Comparison of ENCODE assay signal across 9 cellular contexts in the genomic region with DNA sequence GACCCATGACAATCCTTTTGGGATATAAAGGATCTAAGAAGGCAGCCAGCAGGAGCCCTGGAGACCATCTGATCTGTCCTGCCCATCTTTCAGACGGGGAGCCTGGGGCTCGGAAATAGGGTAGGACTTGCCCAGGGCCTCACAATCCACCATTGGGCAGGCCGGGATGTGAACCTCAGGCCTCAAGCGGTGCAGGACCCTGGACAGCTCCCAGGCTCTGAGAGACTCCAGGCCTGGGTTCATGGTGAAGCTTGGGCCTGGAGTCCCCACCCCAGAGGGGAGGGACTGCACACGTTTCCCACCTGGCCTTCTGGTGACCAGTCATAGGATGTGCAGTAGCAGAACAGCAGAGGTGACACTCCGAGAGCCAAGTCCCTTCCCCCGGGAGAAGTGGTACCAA. TPM values are rescaled to one million over a fixed set of nuclear protein-coding genes. Genes with fewer than 3 reads are reported as not detected.
DNase-seq lines count a peak whose midpoint lies in the region; ATAC-seq and TF ChIP-seq lines count a peak whose summit lies in the region.
"Had no signal": no experiment of that assay in that cellular context is flagged by ENCODE, and none has a peak within 500 bp of the region (broad histone marks: within the 10 kb centered on the region; RNA-seq: fewer than 3 reads in every experiment).

No MANE protein-coding gene starts in this region.

- H3K23ac ChIP-seq in neuronal stem cell (ENCODE audit: low read depth, low read length, poor library complexity): no peak overlapping the region

- no peak overlapping the region for H2AFZ ChIP-seq in neuronal stem cell (ENCODE audit: low read length)

- DNase-seq in H7 (peak; percentile 92), NCI-H226 (peak; percentile 27), cardiac fibroblast (ENCODE audit: low read depth in 2 of 2) (peak; percentile 52 to 56), neuronal stem cell (ENCODE audit: low spot score) (peak; percentile 71), GF-D8 (lab: John Stamatoyannopoulos, UW) (no peak), upper lobe of left lung (no peak)

- H3K4ac ChIP-seq in neuronal stem cell (ENCODE audit: low read length): no peak overlapping the region

- no peak overlapping the region for H2BK120ac ChIP-seq in neuronal stem cell (ENCODE audit: low read depth, low read length)

- no peak overlapping the region for H3K4me3 ChIP-seq in H7 (ENCODE audit: insufficient read depth, low read depth, low read length)
- no peak overlapping the region for H3K4me3 ChIP-seq in cardiac fibroblast (replicated peaks in 1 of 2; ENCODE audit: low read depth in 2 of 2, low read length in 2 of 2)
- H3K4me3 ChIP-seq in neuronal stem cell (ENCODE audit: low read length in 2 of 2): no peak overlapping the region
- no peak overlapping the region for H3K4me3 ChIP-seq in upper lobe of left lung

- no peaks in the 10 kb centered on the region for H3K36me3 ChIP-seq in H7 (replicated peaks; ENCODE audit: control insufficient read depth, insufficient read depth, low read length)
- H3K36me3 ChIP-seq in neuronal stem cell (replicated peaks in 1 of 2; ENCODE audit: control insufficient read depth in 2 of 2, insufficient read depth in 2 of 2, low read length in 2 of 2): no peaks in the 10 kb centered on the region
- no peaks in the 10 kb centered on the region for H3K36me3 ChIP-seq in upper lobe of left lung

- H3K4me1 ChIP-seq in neuronal stem cell (ENCODE audit: control insufficient read depth in 2 of 2, insufficient read depth in 1 of 2, low read depth in 1 of 2, low read length in 2 of 2): no peaks in the 10 kb centered on the region
- H3K4me1 ChIP-seq in upper lobe of left lung: no peaks in the 10 kb centered on the region

- TF ChIP-seq CTCF in cardiac fibroblast (IDR thresholded peaks at IDR 0.05; ENCODE audit: low read depth, low read length) (no peak), upper lobe of left lung (IDR thresholded peaks at IDR 0.05) (no peak)

- H2BK12ac ChIP-seq in neuronal stem cell (ENCODE audit: low read length): no peak overlapping the region

- H3K27ac ChIP-seq in neuronal stem cell (replicated peaks; ENCODE audit: low read length): no peak overlapping the region
- H3K27ac ChIP-seq in upper lobe of left lung: no peak overlapping the region

- H2AK5ac ChIP-seq in neuronal stem cell (ENCODE audit: low read depth, low read length): no peak overlapping the region

- no peak for TF ChIP-seq POLR2A in upper lobe of left lung (IDR thresholded peaks at IDR 0.05)

- no CpG with 5 or more reads among the region's 7 CpGs for WGBS in neuronal stem cell (ENCODE audit: extremely low coverage in 2 of 2, insufficient read length in 2 of 2, insufficient replicate concordance in 1 of 2), 2 donors
- WGBS in upper lobe of left lung, 2 donors: 0 to 4% methylated on average over 4 to 6 of the region's 7 CpGs

- no peak for ATAC-seq in HG02852 (IDR thresholded peaks at IDR 0.05; ENCODE audit: unreplicated experiment)
- no peak for ATAC-seq in GM19035 (IDR thresholded peaks at IDR 0.05; ENCODE audit: unreplicated experiment)
- no peak for ATAC-seq in upper lobe of left lung (ENCODE audit: low FRiP score in 2 of 2)
- ATAC-seq: effector memory CD8-positive, alpha-beta T cell had no signal

- no peak overlapping the region for H3K14ac ChIP-seq in neuronal stem cell (ENCODE audit: low read length)

- H3K9ac ChIP-seq in neuronal stem cell (ENCODE audit: low read depth, low read length, poor library complexity): no peak overlapping the region

- H4K91ac ChIP-seq in neuronal stem cell (ENCODE audit: low read depth, low read length, poor library complexity): no peak overlapping the region

- no peak overlapping the region for H3K4me2 ChIP-seq in neuronal stem cell (ENCODE audit: insufficient read depth, low read length, poor library complexity, severe bottlenecking)

- H3K9me3 ChIP-seq in neuronal stem cell (replicated peaks in 1 of 2; ENCODE audit: control insufficient read depth in 2 of 2, insufficient read depth in 1 of 2, low read depth in 1 of 2, low read length in 2 of 2): no peaks in the 10 kb centered on the region
- no peaks in the 10 kb centered on the region for H3K9me3 ChIP-seq in upper lobe of left lung

- H2BK15ac ChIP-seq in neuronal stem cell (ENCODE audit: low read length): no peak overlapping the region

- H4K8ac ChIP-seq in neuronal stem cell (ENCODE audit: low read depth, low read length): no peak overlapping the region

- no peak overlapping the region for H2BK5ac ChIP-seq in neuronal stem cell (ENCODE audit: low read length)

- no peak for TF ChIP-seq EP300 in upper lobe of left lung (IDR thresholded peaks at IDR 0.05)

- H3K79me1 ChIP-seq in neuronal stem cell (ENCODE audit: low read depth, low read length): no peaks in the 10 kb centered on the region

- no peaks in the 10 kb centered on the region for H3K27me3 ChIP-seq in H7 (ENCODE audit: control insufficient read depth, insufficient read depth, low read length)
- H3K27me3 ChIP-seq in neuronal stem cell (ENCODE audit: control insufficient read depth in 3 of 3, insufficient read depth in 3 of 3, low read depth in 1 of 3, low read length in 3 of 3): peaks cover 0 to 11% (median 0%) of the 10 kb centered on the region in 3 experiments
- H3K27me3 ChIP-seq in upper lobe of left lung: no peaks in the 10 kb centered on the region

- no peak overlapping the region for H3K18ac ChIP-seq in neuronal stem cell (ENCODE audit: low read length)

RNA-seq across cellular contexts. Expression of gene RAPGEF1, which starts 36.6 kb away (rescaled TPM):
- 47.1 and 49.6 TPM in 2 replicates for total RNA-seq in H7 (2014; rRNA removed; shearing (Covaris generic))
- polyA plus RNA-seq in neuronal stem cell (2013, experiment 1 of 2): 34.5 TPM
- 33.7 TPM for polyA plus RNA-seq in neuronal stem cell (2013, experiment 2 of 2)
- 100 to 1,000 TPM in 2 of 6 donors, 10 to 100 TPM in 4; 82.8 to 161 (median 96.8) TPM for total RNA-seq in upper lobe of left lung

Comparison
In these comparisons a context has a peak if more than half of its experiments do, and no peak if none do; other contexts are left out.
1. DNase-seq: peak in H7 (single experiment), NCI-H226 (single experiment), cardiac fibroblast (2 of 2) and neuronal stem cell (single experiment); none in GF-D8 (single experiment) and upper lobe of left lung (0 of 2).